9 cellular contexts compared by ENCODE assay signal in genomic region chrX:71998836-71999509, GRCh38.
A peak's percentile ranks its signal among the peaks of the same experiment; 100 is the strongest.
DNase-seq lines count a peak whose midpoint lies in the region; ATAC-seq and TF ChIP-seq lines count a peak whose summit lies in the region.
"Had no signal": no experiment of that assay in that cellular context is flagged by ENCODE, and none has a peak within 500 bp of the region (broad histone marks: within the 10 kb centered on the region; RNA-seq: fewer than 3 reads in every experiment).

No MANE protein-coding gene starts in this region.

- no TSS peak for BruUV-seq in mammary epithelial cell (replicated peaks; lab: Mats Ljungman, UMichigan)

- in situ Hi-C loops in mammary epithelial cell (cut with MboI; ENCODE audit: low sequenced_read_pairs in 2 of 2), result no loop called here

- H3K4me1 ChIP-seq in HEK293 (ENCODE audit: control insufficient read depth, insufficient read depth, low read length) (no peaks in the 10 kb centered on the region), mammary epithelial cell (ENCODE audit: insufficient read depth, low read length) (peaks cover 11% of the 10 kb centered on the region), lower lobe of right lung (no peaks in the 10 kb centered on the region), upper lobe of left lung (no peaks in the 10 kb centered on the region)
- H3K4me1 ChIP-seq: BLaER1 had no signal

- H3K36me3 ChIP-seq in HEK293 (ENCODE audit: control insufficient read depth in 2 of 2, insufficient read depth in 1 of 2, low read length in 2 of 2) (no peaks in the 10 kb centered on the region), mammary epithelial cell (ENCODE audit: insufficient read depth, low read length) (no peaks in the 10 kb centered on the region), lower lobe of right lung (no peaks in the 10 kb centered on the region), upper lobe of left lung (no peaks in the 10 kb centered on the region)
- H3K36me3 ChIP-seq: BLaER1 had no signal

- ATAC-seq in lower lobe of right lung (peak; percentile 58 to 70), upper lobe of left lung (ENCODE audit: low FRiP score in 2 of 2) (peak in 1 of 2 donors; percentile 60), GM19397 (IDR thresholded peaks at IDR 0.05; ENCODE audit: unreplicated experiment) (no peak)

- H3K79me2 ChIP-seq in mammary epithelial cell (ENCODE audit: insufficient read depth, low read length), result no peaks in the 10 kb centered on the region

- WGBS in mammary epithelial cell (ENCODE audit: low coverage, missing lambda C conversion rate), result 4% methylated on average over 6 of the region's 6 CpGs
- WGBS in upper lobe of left lung, 2 donors, result 9 to 20% methylated on average over 6 of the region's 6 CpGs

- H3K4me2 ChIP-seq in mammary epithelial cell (ENCODE audit: insufficient read depth, low read depth, low read length), result no peak overlapping the region
- H3K4me2 ChIP-seq: BLaER1 had no signal

- dilution Hi-C loops in mammary epithelial cell (cut with HindIII; ENCODE audit: low sequenced_read_pairs), result no loop called here

- TF ChIP-seq CTCF in HEK293 (tag by site-specific recombination; IDR thresholded peaks at IDR 0.05), result no peak
- TF ChIP-seq CTCF in RWPE1 (conservative IDR thresholded peaks at IDR 0.05; ENCODE audit: low read depth), result peak; percentile 53
- TF ChIP-seq CTCF in mammary epithelial cell (conservative IDR thresholded peaks at IDR 0.05 in 1 of 2, IDR thresholded peaks at IDR 0.05 in 1 of 2; ENCODE audit: extremely low read depth in 1 of 2, insufficient read depth in 1 of 2, low read depth in 1 of 2, low read length in 2 of 2), result peak; percentile 52 to 69
- TF ChIP-seq CTCF in lower lobe of right lung (IDR thresholded peaks at IDR 0.05), result peak; percentile 52
- TF ChIP-seq CTCF in upper lobe of left lung (IDR thresholded peaks at IDR 0.05), result peak in 5 of 6 experiments; percentile 37 to 66 (median 50)

- H3K4me3 ChIP-seq in HEK293 (ENCODE audit: low read depth, low read length) (no peak overlapping the region), mammary epithelial cell (replicated peaks in 1 of 3; ENCODE audit: insufficient read depth in 1 of 3, low read depth in 2 of 3, low read length in 3 of 3) (no peak overlapping the region), lower lobe of right lung (no peak overlapping the region), upper lobe of left lung (no peak overlapping the region)
- H3K4me3 ChIP-seq: BLaER1 had no signal

- H4K20me1 ChIP-seq in mammary epithelial cell (ENCODE audit: insufficient read depth, low read length), result no peaks in the 10 kb centered on the region

- H3K27ac ChIP-seq in HEK293 (ENCODE audit: extremely low read depth, low read depth, low read length) (no peak overlapping the region), RWPE1 (no peak overlapping the region), mammary epithelial cell (ENCODE audit: insufficient read depth, low read depth, low read length) (no peak overlapping the region), lower lobe of right lung (no peak overlapping the region), upper lobe of left lung (peak overlapping the region in 1 of 4 donors; percentile 10)
- H3K27ac ChIP-seq: BLaER1 had no signal

- no peak overlapping the region for H3K9ac ChIP-seq in mammary epithelial cell (ENCODE audit: insufficient read depth, low read length)
- H3K9ac ChIP-seq: BLaER1 had no signal

- H3K27me3 ChIP-seq in mammary epithelial cell (ENCODE audit: insufficient read depth, low read length), result no peaks in the 10 kb centered on the region
- no peaks in the 10 kb centered on the region for H3K27me3 ChIP-seq in lower lobe of right lung (ENCODE audit: low read depth)
- H3K27me3 ChIP-seq in upper lobe of left lung, result no peaks in the 10 kb centered on the region

- CTCF ChIA-PET in HEK293 (lab: Yijun Ruan, JAX) (interaction anchor here (0.6 to 11.5 kb wide), 37 partner anchors 9 to 1423 kb away, joined by 3 to 174 read pairs (median 4); partner anchors contain the start of genes NHSL2 and RTL5), RWPE1 (lab: Yijun Ruan, JAX) (interaction anchor here (0.6 to 1.0 kb wide), 3 partner anchors 13 to 55 kb away, joined by 3 to 6 read pairs (median 4); no protein-coding TSS in a partner anchor), mammary epithelial cell (lab: Charles Lee; ENCODE audit: low non-redundant PET) (no interaction called here)

- peak; percentile 66 for DNase-seq in DMS53 (lab: John Stamatoyannopoulos, UW)
- DNase-seq in DMS53 treated with DMSO at 0.1 percent for 48 hours (lab: John Stamatoyannopoulos, UW; ENCODE audit: unreplicated experiment), result no peak
- peak; percentile 21 for DNase-seq in RWPE1 (ENCODE audit: low spot score)
- no peak for DNase-seq in mammary epithelial cell
- DNase-seq in lower lobe of right lung, result no peak
- no peak for DNase-seq in upper lobe of left lung

- no peak for TF ChIP-seq POLR2A in upper lobe of left lung (IDR thresholded peaks at IDR 0.05)

- no peak overlapping the region for H2AFZ ChIP-seq in mammary epithelial cell (ENCODE audit: low read depth, low read length)

- H3K9me3 ChIP-seq in HEK293 (ENCODE audit: control insufficient read depth, insufficient read depth, low read depth, low read length) (no peaks in the 10 kb centered on the region), mammary epithelial cell (replicated peaks; ENCODE audit: insufficient read depth, low read length) (no peaks in the 10 kb centered on the region), lower lobe of right lung (no peaks in the 10 kb centered on the region), upper lobe of left lung (no peaks in the 10 kb centered on the region)
- H3K9me3 ChIP-seq: BLaER1 had no signal

- intact Hi-C loops in mammary epithelial cell (cut with micrococcal nuclease) (loop anchor here (1.0 kb wide), 1 partner anchor 127 kb away; no protein-coding TSS in a partner anchor), lower lobe of right lung (cut with DNase I) (no loop called here)

- POLR2A ChIA-PET in HEK293 (lab: Yijun Ruan, JAX) (no interaction called here), RWPE1 (lab: Yijun Ruan, JAX; ENCODE audit: low non-redundant PET) (no interaction called here)

- no peak for TF ChIP-seq EP300 in upper lobe of left lung (IDR thresholded peaks at IDR 0.05)

TF ChIP-seq in HEK293, 187 proteins besides CTCF, POLR2A, EP300 and RAD21:
- TF ChIP-seq ZNF654 (tag by site-specific recombination; IDR thresholded peaks at IDR 0.05; ENCODE audit: low read depth) (peak; percentile 54), ZNF433 (tag by site-specific recombination; IDR thresholded peaks at IDR 0.05; ENCODE audit: low read depth) (no peak)

Comparison
In these comparisons a context has a peak if more than half of its experiments do, and no peak if none do; other contexts are left out.
1. DNase-seq: peak in DMS53 (single experiment) and RWPE1 (single experiment); none in DMS53 treated with DMSO at 0.1 percent for 48 hours (single experiment), mammary epithelial cell (single experiment), lower lobe of right lung (single experiment) and upper lobe of left lung (0 of 2).